Comparison of ENCODE assay signal across 33 cellular contexts in genomic region chr2:25300001-25300400, GRCh38.
"Had no signal": no experiment of that assay in that cellular context is flagged by ENCODE, and none has a peak within 500 bp of the region (broad histone marks: within the 10 kb centered on the region; RNA-seq: fewer than 3 reads in every experiment).

No MANE protein-coding gene starts in this region.

- H3K4me3 ChIP-seq: coronary artery, dorsolateral prefrontal cortex, esophagus muscularis mucosa, gastrocnemius medialis, heart left ventricle had no signal

- DNase-seq: activated CD4-positive, alpha-beta memory T cell treated with anti-CD3 and anti-CD28 coated beads for 36 hours; activated CD4-positive, alpha-beta T cell treated with anti-CD3 and anti-CD28 coated beads for 36 hours; activated CD4-positive, alpha-beta T cell treated with anti-CD3 and anti-CD28 coated beads, Interleukin-2, amount 10 ng/mL, durations not matched to agents 24 days and 14 days; activated CD4-positive, CD25-positive, alpha-beta regulatory T cell; activated CD4-positive, CD25-positive, alpha-beta regulatory T cell treated with anti-CD3 and anti-CD28 coated beads, Interleukin-2, amount 50 U/mL, for 72 hours; activated CD8-positive, alpha-beta memory T cell treated with anti-CD3 and anti-CD28 coated beads, Interleukin-2, amount 10 ng/mL, durations not matched to agents 7 days and 5 days; activated CD8-positive, alpha-beta memory T cell treated with anti-CD3 and anti-CD28 coated beads, Interleukin-2, amount 50 U/mL, for 4 hours; activated CD8-positive, alpha-beta T cell treated with anti-CD3 and anti-CD28 coated beads, Interleukin-2, amount 10 ng/mL, durations not matched to agents 7 days and 5 days; activated effector memory CD4-positive, alpha-beta T cell treated with Interleukin-2 at 50 U/mL for 16 hours; activated gamma-delta T cell treated with Interleukin-2 at 50 U/mL for 16 hours; activated naive CD4-positive, alpha-beta T cell treated with anti-CD3 and anti-CD28 coated beads, Interleukin-2, amount 50 U/mL, for 16 hours; activated naive CD4-positive, alpha-beta T cell treated with Interleukin-2 at 50 U/mL for 16 hours; activated T-cell treated with anti-CD3 and anti-CD28 coated beads, Interleukin-2, amount 50 U/mL, for 1 hour; amniotic stem cell; anterior cingulate cortex; brain microvascular endothelial cell; dorsolateral prefrontal cortex; effector memory CD4-positive, alpha-beta T cell; endodermal cell; erythroblast; foreskin keratinocyte; gastrocnemius medialis; glutamatergic neuron; heart left ventricle; T-helper 2 cell had no signal

- H3K9me3 Mint-ChIP-seq: activated CD4-positive, alpha-beta memory T cell treated with anti-CD3 and anti-CD28 coated beads for 36 hours; activated CD4-positive, alpha-beta T cell treated with anti-CD3 and anti-CD28 coated beads, Interleukin-2, amount 10 ng/mL, durations not matched to agents 24 days and 14 days; activated T-helper 17 cell treated with anti-CD3 and anti-CD28 coated beads, Interleukin-2, amount 50 U/mL, for 72 hours; central memory CD8-positive, alpha-beta T cell; dendritic cell treated with granulocyte-macrophage colony-stimulating factor and Interleukin-4, amounts not matched to agents 40 ng/mL and 50 ng/mL, for 4 days; endodermal cell had no signal

- H3K27ac ChIP-seq: brain microvascular endothelial cell, coronary artery, foreskin keratinocyte, heart left ventricle had no signal

- H3K27me3 Mint-ChIP-seq: activated CD4-positive, alpha-beta memory T cell treated with anti-CD3 and anti-CD28 coated beads for 36 hours; activated CD4-positive, alpha-beta T cell treated with anti-CD3 and anti-CD28 coated beads for 36 hours; activated CD4-positive, alpha-beta T cell treated with anti-CD3 and anti-CD28 coated beads, Interleukin-2, amount 10 ng/mL, durations not matched to agents 24 days and 14 days; activated CD8-positive, alpha-beta memory T cell treated with anti-CD3 and anti-CD28 coated beads, Interleukin-2, amount 10 ng/mL, durations not matched to agents 7 days and 5 days; activated naive CD8-positive, alpha-beta T cell; activated T-helper 17 cell treated with anti-CD3 and anti-CD28 coated beads, Interleukin-2, amount 50 U/mL, for 72 hours; central memory CD8-positive, alpha-beta T cell had no signal

- ATAC-seq: activated CD4-positive, alpha-beta T cell treated with anti-CD3 and anti-CD28 coated beads for 36 hours; activated CD8-positive, alpha-beta memory T cell treated with anti-CD3 and anti-CD28 coated beads, Interleukin-2, amount 10 ng/mL, durations not matched to agents 7 days and 5 days; activated CD8-positive, alpha-beta T cell treated with anti-CD3 and anti-CD28 coated beads, Interleukin-2, amount 10 ng/mL, durations not matched to agents 7 days and 5 days; activated T-helper 17 cell treated with anti-CD3 and anti-CD28 coated beads, Interleukin-2, amount 50 U/mL, for 72 hours; foreskin keratinocyte; gastrocnemius medialis; heart left ventricle had no signal

- FAIRE-seq: astrocyte, bronchial epithelial cell had no signal

- H3K4me3 Mint-ChIP-seq: activated CD4-positive, alpha-beta memory T cell treated with anti-CD3 and anti-CD28 coated beads for 36 hours; activated CD4-positive, alpha-beta T cell treated with anti-CD3 and anti-CD28 coated beads for 36 hours; activated CD4-positive, alpha-beta T cell treated with anti-CD3 and anti-CD28 coated beads, Interleukin-2, amount 10 ng/mL, durations not matched to agents 24 days and 14 days; activated CD8-positive, alpha-beta memory T cell treated with anti-CD3 and anti-CD28 coated beads, Interleukin-2, amount 10 ng/mL, durations not matched to agents 7 days and 5 days; activated CD8-positive, alpha-beta T cell treated with anti-CD3 and anti-CD28 coated beads, Interleukin-2, amount 10 ng/mL, durations not matched to agents 7 days and 5 days; activated naive CD8-positive, alpha-beta T cell; activated T-helper 17 cell treated with anti-CD3 and anti-CD28 coated beads, Interleukin-2, amount 50 U/mL, for 72 hours; central memory CD8-positive, alpha-beta T cell; dendritic cell treated with granulocyte-macrophage colony-stimulating factor and Interleukin-4, amounts not matched to agents 40 ng/mL and 50 ng/mL, for 4 days; endodermal cell had no signal

- H3K9me3 ChIP-seq: esophagus muscularis mucosa, gastrocnemius medialis, heart left ventricle had no signal

- H3K36me3 ChIP-seq: brain microvascular endothelial cell had no signal

- H3K27me3 ChIP-seq: brain microvascular endothelial cell, dorsolateral prefrontal cortex, esophagus muscularis mucosa, foreskin keratinocyte, gastrocnemius medialis, heart left ventricle had no signal

- H3K27ac Mint-ChIP-seq: activated CD4-positive, alpha-beta memory T cell treated with anti-CD3 and anti-CD28 coated beads for 36 hours; activated CD4-positive, alpha-beta T cell treated with anti-CD3 and anti-CD28 coated beads for 36 hours; activated CD4-positive, alpha-beta T cell treated with anti-CD3 and anti-CD28 coated beads, Interleukin-2, amount 10 ng/mL, durations not matched to agents 24 days and 14 days; activated CD8-positive, alpha-beta memory T cell treated with anti-CD3 and anti-CD28 coated beads, Interleukin-2, amount 10 ng/mL, durations not matched to agents 7 days and 5 days; activated naive CD8-positive, alpha-beta T cell; activated T-helper 17 cell treated with anti-CD3 and anti-CD28 coated beads, Interleukin-2, amount 50 U/mL, for 72 hours; endodermal cell had no signal
